In genomic region chr5:141123396-141124135, GRCh38 we compare ENCODE assay signal across 3 cellular contexts. TPM values are rescaled to one million over a fixed set of nuclear protein-coding genes. Genes with fewer than 3 reads are reported as not detected.
"Had no signal": no experiment of that assay in that cellular context is flagged by ENCODE, and none has a peak within 500 bp of the region (broad histone marks: within the 10 kb centered on the region; RNA-seq: fewer than 3 reads in every experiment).

No MANE protein-coding gene starts in this region.

RNA-seq across cellular contexts. Expression of gene PCDHB4, which starts 1.9 kb away (rescaled TPM):
- total RNA-seq: HT-29, IMR-90 had no signal

RNA-seq across cellular contexts. Expression of gene PCDHB5, which starts 11.4 kb away (rescaled TPM):
- total RNA-seq: HT-29 had no signal

RNA-seq across cellular contexts. Expression of gene PCDHB3, which starts 23.3 kb away (rescaled TPM):
- total RNA-seq: HT-29 had no signal

RNA-seq across cellular contexts. Expression of gene PCDHB6, which starts 26.3 kb away (rescaled TPM):
- total RNA-seq: H9, HT-29 had no signal

RNA-seq across cellular contexts. Expression of gene PCDHB2, which starts 29.2 kb away (rescaled TPM):
- total RNA-seq: HT-29 had no signal
